10 cellular contexts compared by ENCODE assay signal in genomic region chr7:130154501-130155317, GRCh38. TPM values are rescaled to one million over a fixed set of nuclear protein-coding genes. Genes with fewer than 3 reads are reported as not detected.
DNase-seq lines count a peak whose midpoint lies in the region; ATAC-seq and TF ChIP-seq lines count a peak whose summit lies in the region.
"Had no signal": no experiment of that assay in that cellular context is flagged by ENCODE, and none has a peak within 500 bp of the region (broad histone marks: within the 10 kb centered on the region; RNA-seq: fewer than 3 reads in every experiment).

No MANE protein-coding gene starts in this region.

- H3K4me1 ChIP-seq in CD8-positive, alpha-beta memory T cell (ENCODE audit: insufficient read depth, low read length): peaks cover 6% of the 10 kb centered on the region

- H3K4me3 Mint-ChIP-seq in CD8-positive, alpha-beta memory T cell: peak overlapping the region in 1 of 7 donors; percentile 72

- peaks cover 0 to 16% (median 12%) of the 10 kb centered on the region in 5 donors for H3K9me3 Mint-ChIP-seq in CD8-positive, alpha-beta memory T cell

- no peak overlapping the region for H3K4me3 ChIP-seq in brain microvascular endothelial cell (ENCODE audit: low read depth, low read length)
- H3K4me3 ChIP-seq in CD8-positive, alpha-beta memory T cell (ENCODE audit: low read length): no peak overlapping the region

- peaks cover 0 to 3% of the 10 kb centered on the region in 2 donors for H3K27me3 Mint-ChIP-seq in CD8-positive, alpha-beta memory T cell

- CTCF ChIA-PET in CD8-positive, alpha-beta memory T cell (lab: Charles Lee): no interaction called here

- H3K27ac ChIP-seq in brain microvascular endothelial cell: no peak overlapping the region
- H3K27ac ChIP-seq in CD8-positive, alpha-beta memory T cell (ENCODE audit: low read depth, low read length): no peak overlapping the region

- no peaks in the 10 kb centered on the region for H3K4me1 Mint-ChIP-seq in CD8-positive, alpha-beta memory T cell

- peak; percentile 59 for DNase-seq in Daoy (ENCODE audit: low read depth)
- DNase-seq in NCI-H2081 (lab: John Stamatoyannopoulos, UW): peak; percentile 97 to 99
- DNase-seq in brain microvascular endothelial cell: no peak
- DNase-seq in mesenteric fat pad (ENCODE audit: low spot score): peak; percentile 84
- no peak for DNase-seq in CD8-positive, alpha-beta memory T cell
- DNase-seq in activated CD4-positive, alpha-beta T cell treated with anti-CD3 and anti-CD28 coated beads, Interleukin-2, amount 50 U/mL, for 4 hours: no peak
- DNase-seq: activated T-cell treated with anti-CD3 and anti-CD28 coated beads for 4 hours had no signal

- POLR2A ChIA-PET in CD8-positive, alpha-beta memory T cell (lab: Charles Lee): interaction anchor here (0.5 kb wide), 1 partner anchor 9 kb away, joined by 4 read pairs; no protein-coding TSS in a partner anchor

- TF ChIP-seq CTCF in brain microvascular endothelial cell (IDR thresholded peaks at IDR 0.05; ENCODE audit: low read depth, low read length, missing control alignments): peak; percentile 58

- in situ Hi-C loops in brain microvascular endothelial cell (cut with HindIII; ENCODE audit: low pct_ligation_motif_present, low sequenced_read_pairs): no loop called here

- H3K36me3 Mint-ChIP-seq in CD8-positive, alpha-beta memory T cell: peaks cover 9 to 20% (median 10%) of the 10 kb centered on the region in 3 donors

- no peak overlapping the region for H3K27ac Mint-ChIP-seq in CD8-positive, alpha-beta memory T cell

- ATAC-seq in HG03025 (IDR thresholded peaks at IDR 0.05; ENCODE audit: low FRiP score, unreplicated experiment): no peak
- ATAC-seq in HG03196 (IDR thresholded peaks at IDR 0.05; ENCODE audit: unreplicated experiment): no peak

- H3K27me3 ChIP-seq in brain microvascular endothelial cell (replicated peaks): no peaks in the 10 kb centered on the region
- H3K27me3 ChIP-seq in CD8-positive, alpha-beta memory T cell (ENCODE audit: insufficient read depth, low read length, poor library complexity, severe bottlenecking): no peaks in the 10 kb centered on the region

- no peaks in the 10 kb centered on the region for H3K36me3 ChIP-seq in brain microvascular endothelial cell (replicated peaks)
- H3K36me3 ChIP-seq in CD8-positive, alpha-beta memory T cell (ENCODE audit: insufficient read depth, low read length): no peaks in the 10 kb centered on the region

- peaks cover 6% of the 10 kb centered on the region for H3K9me3 ChIP-seq in CD8-positive, alpha-beta memory T cell (ENCODE audit: low read length)

RNA-seq across cellular contexts. Expression of gene TMEM209, which starts 50.5 kb away (rescaled TPM):
- total RNA-seq in Daoy (2014; rRNA removed; shearing (Covaris generic)): 30.9 and 46.7 TPM in 2 replicates
- total RNA-seq in mesenteric fat pad: 17.2 TPM
- total RNA-seq in CD8-positive, alpha-beta memory T cell: 10 to 100 TPM; 52.1 to 55.7 TPM
- polyA plus RNA-seq in CD8-positive, alpha-beta memory T cell: 43.1 TPM

RNA-seq across cellular contexts. Expression of gene SSMEM1, which starts 53.0 kb away (rescaled TPM):
- not detected in 2 replicates for total RNA-seq in Daoy (2014; rRNA removed; shearing (Covaris generic))
- total RNA-seq in mesenteric fat pad: 0.39 TPM
- total RNA-seq in CD8-positive, alpha-beta memory T cell: not detected
- not detected for polyA plus RNA-seq in CD8-positive, alpha-beta memory T cell
- total RNA-seq: glomerular endothelial cell had no signal

Comparison
In these comparisons a context has a peak if more than half of its experiments do, and no peak if none do; other contexts are left out.
1. DNase-seq: peak in Daoy (single experiment), NCI-H2081 (2 of 2) and mesenteric fat pad (single experiment); none in brain microvascular endothelial cell (single experiment), CD8-positive, alpha-beta memory T cell (0 of 5) and activated CD4-positive, alpha-beta T cell treated with anti-CD3 and anti-CD28 coated beads, Interleukin-2, amount 50 U/mL, for 4 hours (0 of 2).